ENCODE assay signal across 7 cellular contexts in genomic region chr19:40055832-40056504, GRCh38. TPM values are rescaled to one million over a fixed set of nuclear protein-coding genes. Genes with fewer than 3 reads are reported as not detected.
DNase-seq lines count a peak whose midpoint lies in the region; ATAC-seq and TF ChIP-seq lines count a peak whose summit lies in the region.

Gene ZNF780B (minus strand): TSS chr19:40056231. CDS start chr19:40050332, 5,899 bp downstream.

- ATAC-seq in GM18505 (IDR thresholded peaks at IDR 0.05; ENCODE audit: unreplicated experiment) (no peak), HG03066 (IDR thresholded peaks at IDR 0.05; ENCODE audit: low read depth, unreplicated experiment) (peak; percentile 87)
- peak; percentile 93 to 94 for ATAC-seq in activated CD4-positive, CD25-positive, alpha-beta regulatory T cell treated with anti-CD3 and anti-CD28 coated beads, Interleukin-2, amount 50 U/mL, for 24 hours

- peak; percentile 88 for DNase-seq in NCI-H345 (lab: John Stamatoyannopoulos, UW)
- DNase-seq in cerebellum (ENCODE audit: low spot score), result peak; percentile 78
- peak; percentile 64 for DNase-seq in kidney glomerular epithelial cell (lab: John Stamatoyannopoulos, UW)
- peak; percentile 41 to 62 for DNase-seq in stimulated activated CD4-positive, alpha-beta T cell treated with anti-CD3 and anti-CD28 coated beads, Interleukin-15, amount 100 ng/mL, for 48 hours (ENCODE audit: low read depth in 2 of 2)

- TF ChIP-seq POLR2A in GM18505 (IDR thresholded peaks at IDR 0.05; ENCODE audit: borderline replicate concordance, extremely low read depth, insufficient read depth, insufficient read length), result peak; percentile 70

RNA-seq across cellular contexts. Expression of gene ZNF780B, which starts in this region (rescaled TPM):
- total RNA-seq in cerebellum, result 59.4 TPM
